10 cellular contexts compared by ENCODE assay signal in genomic region chr1:112699425-112700144, GRCh38. TPM values are rescaled to one million over a fixed set of nuclear protein-coding genes. Genes with fewer than 3 reads are reported as not detected.
A peak's percentile ranks its signal among the peaks of the same experiment; 100 is the strongest.
DNase-seq lines count a peak whose midpoint lies in the region; ATAC-seq and TF ChIP-seq lines count a peak whose summit lies in the region.
"Had no signal": no experiment of that assay in that cellular context is flagged by ENCODE, and none has a peak within 500 bp of the region (broad histone marks: within the 10 kb centered on the region; RNA-seq: fewer than 3 reads in every experiment).

No MANE protein-coding gene starts in this region.

- intact Hi-C loops in esophagus squamous epithelium (cut with DNase I) = loop anchor here (10.0 kb wide), 1 partner anchor 195 kb away; the partner anchor contains the start of gene WNT2B

- H3K9me3 ChIP-seq in CD4-positive, CD25-positive, alpha-beta regulatory T cell (ENCODE audit: control insufficient read depth in 2 of 2, low read length in 2 of 2) = no peaks in the 10 kb centered on the region
- H3K9me3 ChIP-seq in esophagus squamous epithelium (no peaks in the 10 kb centered on the region), skeletal muscle satellite cell (replicated peaks; ENCODE audit: low read length) (no peaks in the 10 kb centered on the region)
- H3K9me3 ChIP-seq: neutrophil had no signal

- H3K4me1 Mint-ChIP-seq in CD4-positive, CD25-positive, alpha-beta regulatory T cell = peaks cover 7 to 36% (median 23%) of the 10 kb centered on the region in 4 donors

- H3K9ac ChIP-seq in skeletal muscle satellite cell (ENCODE audit: low read depth, low read length) = peak overlapping the region; percentile 47

- CTCF ChIA-PET in RWPE1 (lab: Yijun Ruan, JAX) = interaction anchor here (0.6 kb wide), 3 partner anchors 47 to 93 kb away, joined by 3 to 4 read pairs (median 3); no protein-coding TSS in a partner anchor

- H3K27me3 ChIP-seq in CD4-positive, CD25-positive, alpha-beta regulatory T cell (ENCODE audit: control insufficient read depth, insufficient read depth, low read length) = no peaks in the 10 kb centered on the region
- H3K27me3 ChIP-seq in esophagus squamous epithelium (no peaks in the 10 kb centered on the region), skeletal muscle satellite cell (ENCODE audit: control insufficient read depth, insufficient read depth, low read length) (no peaks in the 10 kb centered on the region)

- 70 to 78% methylated on average over 9 to 12 of the region's 13 CpGs for WGBS in esophagus squamous epithelium, 2 donors

- no peak overlapping the region for H3K4me3 Mint-ChIP-seq in CD4-positive, CD25-positive, alpha-beta regulatory T cell

- no peak overlapping the region for H3K4me2 ChIP-seq in skeletal muscle satellite cell (ENCODE audit: low read length)

- H3K9me3 Mint-ChIP-seq in CD4-positive, CD25-positive, alpha-beta regulatory T cell = no peaks in the 10 kb centered on the region

- ATAC-seq in CD4-positive, CD25-positive, alpha-beta regulatory T cell (ENCODE audit: low read depth in 2 of 2) = no peak
- no peak for ATAC-seq in GM21515 (IDR thresholded peaks at IDR 0.05; ENCODE audit: unreplicated experiment)
- ATAC-seq in HG03442 (IDR thresholded peaks at IDR 0.05; ENCODE audit: unreplicated experiment) = no peak

- H3K36me3 Mint-ChIP-seq in CD4-positive, CD25-positive, alpha-beta regulatory T cell = peaks cover 24% of the 10 kb centered on the region

- H3K27me3 Mint-ChIP-seq in CD4-positive, CD25-positive, alpha-beta regulatory T cell = no peaks in the 10 kb centered on the region

- no peak overlapping the region for H3K27ac ChIP-seq in CD4-positive, CD25-positive, alpha-beta regulatory T cell (ENCODE audit: insufficient read depth, low read length, poor library complexity, severe bottlenecking)
- H3K27ac ChIP-seq in RWPE1 (peak overlapping the region; percentile 96), esophagus squamous epithelium (peak overlapping the region; percentile 40 to 96 (median 95))
- H3K27ac ChIP-seq: neutrophil had no signal

- no peak for TF ChIP-seq CTCF in RWPE1 (conservative IDR thresholded peaks at IDR 0.05; ENCODE audit: low read depth)
- TF ChIP-seq CTCF in esophagus squamous epithelium (IDR thresholded peaks at IDR 0.05) = no peak

- H3K36me3 ChIP-seq in CD4-positive, CD25-positive, alpha-beta regulatory T cell (ENCODE audit: control insufficient read depth, insufficient read depth, low read length) = peaks cover 44% of the 10 kb centered on the region
- H3K36me3 ChIP-seq in esophagus squamous epithelium (peaks cover 16 to 86% (median 16%) of the 10 kb centered on the region in 3 donors), skeletal muscle satellite cell (ENCODE audit: insufficient read depth, low read length) (peaks cover 68% of the 10 kb centered on the region)
- H3K36me3 ChIP-seq: neutrophil had no signal

- no peak for DNase-seq in CD4-positive, CD25-positive, alpha-beta regulatory T cell
- no peak for DNase-seq in RWPE1 (ENCODE audit: low spot score)
- DNase-seq in esophagus squamous epithelium (lab: John Stamatoyannopoulos, UW) = no peak
- no peak for DNase-seq in DMS153 (lab: John Stamatoyannopoulos, UW)
- DNase-seq in NAMALWA (ENCODE audit: low spot score) = no peak
- DNase-seq: stimulated activated CD8-positive, alpha-beta memory T cell treated with anti-CD3 and anti-CD28 coated beads, Interleukin-4, amount 100 ng/mL, for 48 hours had no signal

- H3K4me1 ChIP-seq in CD4-positive, CD25-positive, alpha-beta regulatory T cell (ENCODE audit: control insufficient read depth, insufficient read depth, low read length, poor library complexity, severe bottlenecking) = peaks cover 22% of the 10 kb centered on the region
- peaks cover 27 to 65% (median 47%) of the 10 kb centered on the region in 3 donors for H3K4me1 ChIP-seq in esophagus squamous epithelium
- H3K4me1 ChIP-seq in skeletal muscle satellite cell (ENCODE audit: control insufficient read depth, insufficient read depth, low read length) = peaks cover 43% of the 10 kb centered on the region

- H3K4me3 ChIP-seq in CD4-positive, CD25-positive, alpha-beta regulatory T cell (ENCODE audit: low read depth, low read length) = no peak overlapping the region
- H3K4me3 ChIP-seq in esophagus squamous epithelium (no peak overlapping the region), skeletal muscle satellite cell (ENCODE audit: low read length) (no peak overlapping the region)

- H3K27ac Mint-ChIP-seq in CD4-positive, CD25-positive, alpha-beta regulatory T cell = peak overlapping the region; percentile 85 to 93 (median 87)

- TF ChIP-seq POLR2A in esophagus squamous epithelium (IDR thresholded peaks at IDR 0.05) = no peak

- POLR2A ChIA-PET in RWPE1 (lab: Yijun Ruan, JAX; ENCODE audit: low non-redundant PET) = no interaction called here

RNA-seq across cellular contexts. Expression of gene RHOC, which starts 7.3 kb away (rescaled TPM):
- 17.4 TPM for total RNA-seq in CD4-positive, CD25-positive, alpha-beta regulatory T cell
- polyA plus RNA-seq in CD4-positive, CD25-positive, alpha-beta regulatory T cell = 10 to 100 TPM; 20.1 to 34.1 (median 28.9) TPM
- total RNA-seq in esophagus squamous epithelium = 100 to 1,000 TPM in 2 of 4 donors, 10 to 100 TPM in 2; 49.9 to 108 (median 78.0) TPM
- total RNA-seq in skeletal muscle satellite cell (2012; rRNA removed) = 470 and 733 TPM in 2 replicates

RNA-seq across cellular contexts. Expression of gene PPM1J, which starts 15.5 kb away (rescaled TPM):
- total RNA-seq in CD4-positive, CD25-positive, alpha-beta regulatory T cell = not detected
- polyA plus RNA-seq in CD4-positive, CD25-positive, alpha-beta regulatory T cell = not detected
- total RNA-seq in esophagus squamous epithelium = 1 to 10 TPM; 2.2 to 4.8 (median 2.9) TPM
- total RNA-seq in skeletal muscle satellite cell (2012; rRNA removed) = 1.1 and 3.0 TPM in 2 replicates

RNA-seq across cellular contexts. Expression of gene MOV10, which starts 25.1 kb away (rescaled TPM):
- total RNA-seq in CD4-positive, CD25-positive, alpha-beta regulatory T cell = 94.2 TPM
- polyA plus RNA-seq in CD4-positive, CD25-positive, alpha-beta regulatory T cell = 10 to 100 TPM; 26.1 to 29.8 (median 28.3) TPM
- total RNA-seq in esophagus squamous epithelium = 10 to 100 TPM; 16.5 to 34.2 (median 28.9) TPM
- 29.9 and 31.7 TPM in 2 replicates for total RNA-seq in skeletal muscle satellite cell (2012; rRNA removed)
